ENCODE assay signal across 18 cellular contexts in genomic region chr15:21261965-21262850, GRCh38.
DNase-seq lines count a peak whose midpoint lies in the region; ATAC-seq, FAIRE-seq and TF ChIP-seq lines count a peak whose summit lies in the region.
"Had no signal": no experiment of that assay in that cellular context is flagged by ENCODE, and none has a peak within 500 bp of the region (broad histone marks: within the 10 kb centered on the region; RNA-seq: fewer than 3 reads in every experiment).

No MANE protein-coding gene starts in this region.

- CTCF ChIA-PET in SK-N-SH (lab: Yijun Ruan, JAX) = interaction anchor here (1.1 kb wide), 1 partner anchor 23 kb away, joined by 4 read pairs; no protein-coding TSS in a partner anchor
- CTCF ChIA-PET in K562 (lab: Yijun Ruan, JAX; ENCODE audit: low intra/inter-chr PET ratio) = no interaction called here

- BruUV-seq in K562 (replicated peaks; lab: Mats Ljungman, UMichigan) = no TSS peak

- peaks cover 2% of the 10 kb centered on the region for H3K9me3 Mint-ChIP-seq in stimulated activated memory B cell treated with anti-CD40 and anti-IgM and Interleukin-4, amounts not matched to agents 10 μg/mL and 1 μg/mL and 100 μg/mL, for 72 hours
- H3K9me3 Mint-ChIP-seq: activated T-cell treated with anti-CD3 and anti-CD28 coated beads, Interleukin-2, amount 50 U/mL, for 72 hours; CD8-positive, alpha-beta T cell; immature natural killer cell had no signal

- peaks cover 39% of the 10 kb centered on the region for H3K27me3 ChIP-seq in SK-N-SH (ENCODE audit: insufficient read depth)
- peaks cover 14 to 22% of the 10 kb centered on the region in 2 experiments; a peak in 3 of 5 replicates for H3K27me3 ChIP-seq in K562 (ENCODE audit: control insufficient read depth in 2 of 2, insufficient read depth in 2 of 2, low read length in 2 of 2)
- no peaks in the 10 kb centered on the region for H3K27me3 ChIP-seq in colonic mucosa

- POLR2A ChIA-PET in SK-N-SH (lab: Yijun Ruan, JAX) (no interaction called here), K562 (lab: Yijun Ruan, JAX) (no interaction called here)

- no peaks in the 10 kb centered on the region for H3K27me3 Mint-ChIP-seq in stimulated activated memory B cell treated with anti-CD40 and anti-IgM and Interleukin-4, amounts not matched to agents 10 μg/mL and 1 μg/mL and 100 μg/mL, for 72 hours
- H3K27me3 Mint-ChIP-seq: activated CD4-positive, alpha-beta T cell treated with anti-CD3 and anti-CD28 coated beads for 36 hours had no signal

- WGBS in SK-N-SH (ENCODE audit: low lambda C conversion rate) = 28% methylated on average over 29 of the region's 30 CpGs
- WGBS in K562 (ENCODE audit: insufficient coverage, low coverage, missing lambda C conversion rate) = 2% methylated on average over 30 of the region's 30 CpGs

- TF ChIP-seq POLR2A in K562 (conservative IDR thresholded peaks at IDR 0.05) = no peak

- FAIRE-seq in K562 (lab: Jason Lieb, UNC) = no peak
- FAIRE-seq: GM12892 had no signal

- H3K4me1 ChIP-seq in SK-N-SH (ENCODE audit: control insufficient read depth in 1 of 2, insufficient read depth in 2 of 2, low read depth in 1 of 2, low read length in 1 of 2) = no peaks in the 10 kb centered on the region
- H3K4me1 ChIP-seq in K562 (replicated peaks in 1 of 2; ENCODE audit: control insufficient read depth in 2 of 2, insufficient read depth in 2 of 2, low read length in 2 of 2) = peaks cover 0 to 6% of the 10 kb centered on the region in 2 experiments; a peak in 1 of 5 replicates
- H3K4me1 ChIP-seq in colonic mucosa = no peaks in the 10 kb centered on the region

- H3K36me3 ChIP-seq in SK-N-SH (replicated peaks in 1 of 2; ENCODE audit: control insufficient read depth in 1 of 2, insufficient read depth in 2 of 2, low read length in 1 of 2) (no peaks in the 10 kb centered on the region), K562 (ENCODE audit: control insufficient read depth, insufficient read depth, low read length) (no peaks in the 10 kb centered on the region), colonic mucosa (no peaks in the 10 kb centered on the region)

- H3K27ac ChIP-seq in SK-N-SH (ENCODE audit: low read depth in 2 of 2, low read length in 1 of 2) = no peak overlapping the region
- no peak overlapping the region for H3K27ac ChIP-seq in K562 (ENCODE audit: extremely low read depth, low read depth, low read length)
- H3K27ac ChIP-seq in colonic mucosa = no peak overlapping the region
- H3K27ac ChIP-seq: 22Rv1 had no signal

- H3K9ac ChIP-seq in SK-N-SH (no peak overlapping the region), K562 (ENCODE audit: insufficient read depth in 1 of 2, low read depth in 2 of 2, low read length in 2 of 2) (no peak overlapping the region; a peak in 1 of 4 replicates), colonic mucosa (ENCODE audit: low read depth in 2 of 2, low read length in 2 of 2) (no peak overlapping the region)

- H3K9me1 ChIP-seq in K562 (ENCODE audit: control insufficient read depth, insufficient read depth, low read length) = no peaks in the 10 kb centered on the region

- H3K9me3 ChIP-seq in SK-N-SH = no peaks in the 10 kb centered on the region
- H3K9me3 ChIP-seq in K562 (replicated peaks; ENCODE audit: control insufficient read depth, insufficient read depth, low read depth, low read length) = no peaks in the 10 kb centered on the region
- H3K9me3 ChIP-seq in colonic mucosa = no peaks in the 10 kb centered on the region

- H3K79me2 ChIP-seq in SK-N-SH (ENCODE audit: insufficient read depth) (no peaks in the 10 kb centered on the region), K562 (ENCODE audit: control insufficient read depth, insufficient read depth, low read length) (no peaks in the 10 kb centered on the region)

- no peak overlapping the region for H3K4me2 ChIP-seq in SK-N-SH
- H3K4me2 ChIP-seq in K562 (ENCODE audit: insufficient read depth, low read length) = no peak overlapping the region

- no peak overlapping the region for H3K27ac Mint-ChIP-seq in stimulated activated memory B cell treated with anti-CD40 and anti-IgM and Interleukin-4, amounts not matched to agents 10 μg/mL and 1 μg/mL and 100 μg/mL, for 72 hours
- H3K27ac Mint-ChIP-seq: activated CD4-positive, alpha-beta T cell treated with anti-CD3 and anti-CD28 coated beads for 36 hours; activated T-cell treated with anti-CD3 and anti-CD28 coated beads, Interleukin-2, amount 50 U/mL, for 72 hours; CD8-positive, alpha-beta T cell; IgD-negative memory B cell; immature natural killer cell had no signal

- no peak for TF ChIP-seq RAD21 in SK-N-SH (IDR thresholded peaks at IDR 0.05; ENCODE audit: low read length)
- no peak for TF ChIP-seq RAD21 in K562 (CRISPR knock-in tag; conservative IDR thresholded peaks at IDR 0.05 in 1 of 2, IDR thresholded peaks at IDR 0.05 in 1 of 2)

- H3K4me3 Mint-ChIP-seq in stimulated activated memory B cell treated with anti-CD40 and anti-IgM and Interleukin-4, amounts not matched to agents 10 μg/mL and 1 μg/mL and 100 μg/mL, for 72 hours = no peak overlapping the region
- H3K4me3 Mint-ChIP-seq: activated CD4-positive, alpha-beta T cell treated with anti-CD3 and anti-CD28 coated beads for 36 hours; activated T-cell treated with anti-CD3 and anti-CD28 coated beads, Interleukin-2, amount 50 U/mL, for 72 hours; CD8-positive, alpha-beta T cell; IgD-negative memory B cell; immature natural killer cell had no signal

- no peaks in the 10 kb centered on the region for H3K9me2 ChIP-seq in SK-N-SH

- no peaks in the 10 kb centered on the region for H3K4me1 Mint-ChIP-seq in stimulated activated memory B cell treated with anti-CD40 and anti-IgM and Interleukin-4, amounts not matched to agents 10 μg/mL and 1 μg/mL and 100 μg/mL, for 72 hours
- H3K4me1 Mint-ChIP-seq: activated CD4-positive, alpha-beta T cell treated with anti-CD3 and anti-CD28 coated beads for 36 hours; immature natural killer cell had no signal

- intact Hi-C loops in K562 (cut with micrococcal nuclease) = no loop called here
- intact Hi-C loops in colonic mucosa (cut with DNase I) = no loop called here

- H3K4me3 ChIP-seq in SK-N-SH (ENCODE audit: low read depth in 2 of 2, low read length in 1 of 2) (no peak overlapping the region), K562 (no peak overlapping the region), colonic mucosa (no peak overlapping the region)

- in situ Hi-C loops in K562 (cut with MboI) = loop anchor here (5.0 to 25.0 kb wide), 5 partner anchors 475 to 1200 kb away; no protein-coding TSS in a partner anchor

- no peaks in the 10 kb centered on the region for H4K20me1 ChIP-seq in SK-N-SH (ENCODE audit: insufficient read depth)
- H4K20me1 ChIP-seq in K562 (replicated peaks; ENCODE audit: control insufficient read depth, insufficient read depth, low read length) = no peaks in the 10 kb centered on the region

- TF ChIP-seq EP300 in SK-N-SH (IDR thresholded peaks at IDR 0.05; ENCODE audit: borderline replicate concordance in 1 of 2, low read depth in 1 of 2, low read length in 1 of 2) (no peak), K562 (IDR thresholded peaks at IDR 0.05; ENCODE audit: low read length) (no peak)

- H3F3A ChIP-seq in SK-N-SH (replicated peaks; ENCODE audit: insufficient read depth) = no peaks in the 10 kb centered on the region

- no peaks in the 10 kb centered on the region for H3K36me3 Mint-ChIP-seq in stimulated activated memory B cell treated with anti-CD40 and anti-IgM and Interleukin-4, amounts not matched to agents 10 μg/mL and 1 μg/mL and 100 μg/mL, for 72 hours
- H3K36me3 Mint-ChIP-seq: CD8-positive, alpha-beta T cell; IgD-negative memory B cell had no signal

- H2AFZ ChIP-seq in SK-N-SH (ENCODE audit: low read depth) (no peak overlapping the region), K562 (ENCODE audit: low read depth, low read length) (peak overlapping the region; percentile 5; the same call in 1 of the 2 replicates)

- ATAC-seq in SK-N-SH treated with all-trans-retinoic acid at 6 μM for 48 hours (no peak; the same call in 2 of the 3 replicates), K562 (peak; percentile 10; the same call in 2 of the 3 replicates), GM21526 (IDR thresholded peaks at IDR 0.05; ENCODE audit: low FRiP score, unreplicated experiment) (no peak)
- ATAC-seq in stimulated activated memory B cell treated with anti-CD40 and anti-IgM and Interleukin-4, amounts not matched to agents 10 μg/mL and 1 μg/mL and 100 μg/mL, for 72 hours = peak; percentile 28
- ATAC-seq: activated CD4-positive, alpha-beta T cell treated with anti-CD3 and anti-CD28 coated beads for 36 hours; activated T-cell treated with anti-CD3 and anti-CD28 coated beads, Interleukin-2, amount 50 U/mL, for 72 hours; CD8-positive, alpha-beta T cell had no signal

- DNase-seq in SK-N-SH (peak; percentile 9), K562 (ENCODE audit: extremely low read depth in 1 of 4, low spot score in 3 of 4) (peak in 1 of 4 experiments; percentile 17), left kidney (ENCODE audit: low read depth, low spot score) (peak; percentile 1), colonic mucosa (no peak), NCI-H2107 (lab: John Stamatoyannopoulos, UW) (no peak)
- DNase-seq: activated CD4-positive, alpha-beta T cell treated with anti-CD3 and anti-CD28 coated beads for 36 hours; activated T-cell treated with anti-CD3 and anti-CD28 coated beads, Interleukin-2, amount 50 U/mL, for 72 hours; effector CD4-positive, alpha-beta T cell; immature natural killer cell; NCI-H1436 treated with DMSO at 0.1 percent for 48 hours; NCI-H510A had no signal

- TF ChIP-seq CTCF in SK-N-SH (IDR thresholded peaks at IDR 0.05) (no peak), K562 (IDR thresholded peaks at IDR 0.05 in 2 of 3, conservative IDR thresholded peaks at IDR 0.05 in 1 of 3; ENCODE audit: insufficient read depth in 2 of 3, low read depth in 1 of 3, low read length in 3 of 3) (no peak), colonic mucosa (IDR thresholded peaks at IDR 0.05) (no peak)

TF ChIP-seq in SK-N-SH treated with all-trans-retinoic acid at 6 μM for 48 hours, 23 proteins besides CTCF, POLR2A, EP300 and RAD21 (continues in another document):
- no peak for TF ChIP-seq CSDC2 (CRISPR knock-in tag; IDR thresholded peaks at IDR 0.05)

TF ChIP-seq in K562, 482 proteins besides CTCF, POLR2A, EP300 and RAD21:
- TF ChIP-seq RBFOX2 (IDR thresholded peaks at IDR 0.05; ENCODE audit: low read depth, low read length) (peak; percentile 25; the same call in 1 of the 2 replicates), GMEB1 (CRISPR knock-in tag; IDR thresholded peaks at IDR 0.05) (no peak)
TF ChIP-seq in K562: peak in this region for 1.

Comparison
In these comparisons a context has a peak if more than half of its experiments do, and no peak if none do; other contexts are left out.
1. DNase-seq: peak in SK-N-SH (single experiment) and left kidney (single experiment); none in colonic mucosa (single experiment) and NCI-H2107 (single experiment).
2. ATAC-seq: peak in K562 (single experiment) and stimulated activated memory B cell treated with anti-CD40 and anti-IgM and Interleukin-4, amounts not matched to agents 10 μg/mL and 1 μg/mL and 100 μg/mL, for 72 hours (single experiment); none in SK-N-SH treated with all-trans-retinoic acid at 6 μM for 48 hours (single experiment) and GM21526 (single experiment).